1 cellular context compared by ENCODE assay signal in the genomic region with DNA sequence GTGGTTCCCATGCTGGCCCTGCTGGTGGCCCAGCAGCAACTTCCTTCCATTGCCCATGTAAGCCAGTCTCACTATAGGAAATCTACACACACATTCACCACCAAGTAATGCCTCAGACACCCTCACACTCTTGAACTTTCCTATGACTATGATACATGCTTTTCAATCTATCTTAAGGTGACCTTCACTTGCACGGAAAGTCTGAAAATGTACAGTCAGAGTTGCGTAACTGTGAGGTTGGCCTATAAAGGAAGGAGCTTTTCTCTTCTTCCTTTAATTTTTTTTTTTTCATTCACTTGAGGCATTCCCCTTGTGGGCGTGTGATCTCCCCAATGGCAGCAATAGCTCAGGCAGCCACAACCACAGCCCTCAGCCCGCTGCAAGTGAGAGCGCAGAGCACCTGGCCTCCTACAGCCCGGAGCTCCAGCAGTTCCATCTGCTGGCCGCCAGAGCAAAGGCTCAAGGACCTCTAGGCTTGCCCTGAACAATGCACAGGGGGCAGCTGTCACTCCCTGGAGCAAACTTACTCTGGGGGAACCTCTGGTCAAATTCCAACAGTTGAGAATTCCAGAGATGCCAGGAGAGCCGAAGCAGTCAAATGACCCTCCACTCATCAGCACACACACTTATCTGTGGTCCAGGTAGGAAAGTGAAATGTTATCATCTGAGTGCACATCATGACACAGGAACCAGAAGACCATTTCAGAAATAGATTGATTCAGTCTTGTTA.
TF ChIP-seq lines count a peak whose summit lies in the region.

No MANE protein-coding gene starts in this region.

TF ChIP-seq in K562, 482 proteins besides CTCF, POLR2A, EP300 and RAD21 (continued from another document):
- TF ChIP-seq, protein P1, sequence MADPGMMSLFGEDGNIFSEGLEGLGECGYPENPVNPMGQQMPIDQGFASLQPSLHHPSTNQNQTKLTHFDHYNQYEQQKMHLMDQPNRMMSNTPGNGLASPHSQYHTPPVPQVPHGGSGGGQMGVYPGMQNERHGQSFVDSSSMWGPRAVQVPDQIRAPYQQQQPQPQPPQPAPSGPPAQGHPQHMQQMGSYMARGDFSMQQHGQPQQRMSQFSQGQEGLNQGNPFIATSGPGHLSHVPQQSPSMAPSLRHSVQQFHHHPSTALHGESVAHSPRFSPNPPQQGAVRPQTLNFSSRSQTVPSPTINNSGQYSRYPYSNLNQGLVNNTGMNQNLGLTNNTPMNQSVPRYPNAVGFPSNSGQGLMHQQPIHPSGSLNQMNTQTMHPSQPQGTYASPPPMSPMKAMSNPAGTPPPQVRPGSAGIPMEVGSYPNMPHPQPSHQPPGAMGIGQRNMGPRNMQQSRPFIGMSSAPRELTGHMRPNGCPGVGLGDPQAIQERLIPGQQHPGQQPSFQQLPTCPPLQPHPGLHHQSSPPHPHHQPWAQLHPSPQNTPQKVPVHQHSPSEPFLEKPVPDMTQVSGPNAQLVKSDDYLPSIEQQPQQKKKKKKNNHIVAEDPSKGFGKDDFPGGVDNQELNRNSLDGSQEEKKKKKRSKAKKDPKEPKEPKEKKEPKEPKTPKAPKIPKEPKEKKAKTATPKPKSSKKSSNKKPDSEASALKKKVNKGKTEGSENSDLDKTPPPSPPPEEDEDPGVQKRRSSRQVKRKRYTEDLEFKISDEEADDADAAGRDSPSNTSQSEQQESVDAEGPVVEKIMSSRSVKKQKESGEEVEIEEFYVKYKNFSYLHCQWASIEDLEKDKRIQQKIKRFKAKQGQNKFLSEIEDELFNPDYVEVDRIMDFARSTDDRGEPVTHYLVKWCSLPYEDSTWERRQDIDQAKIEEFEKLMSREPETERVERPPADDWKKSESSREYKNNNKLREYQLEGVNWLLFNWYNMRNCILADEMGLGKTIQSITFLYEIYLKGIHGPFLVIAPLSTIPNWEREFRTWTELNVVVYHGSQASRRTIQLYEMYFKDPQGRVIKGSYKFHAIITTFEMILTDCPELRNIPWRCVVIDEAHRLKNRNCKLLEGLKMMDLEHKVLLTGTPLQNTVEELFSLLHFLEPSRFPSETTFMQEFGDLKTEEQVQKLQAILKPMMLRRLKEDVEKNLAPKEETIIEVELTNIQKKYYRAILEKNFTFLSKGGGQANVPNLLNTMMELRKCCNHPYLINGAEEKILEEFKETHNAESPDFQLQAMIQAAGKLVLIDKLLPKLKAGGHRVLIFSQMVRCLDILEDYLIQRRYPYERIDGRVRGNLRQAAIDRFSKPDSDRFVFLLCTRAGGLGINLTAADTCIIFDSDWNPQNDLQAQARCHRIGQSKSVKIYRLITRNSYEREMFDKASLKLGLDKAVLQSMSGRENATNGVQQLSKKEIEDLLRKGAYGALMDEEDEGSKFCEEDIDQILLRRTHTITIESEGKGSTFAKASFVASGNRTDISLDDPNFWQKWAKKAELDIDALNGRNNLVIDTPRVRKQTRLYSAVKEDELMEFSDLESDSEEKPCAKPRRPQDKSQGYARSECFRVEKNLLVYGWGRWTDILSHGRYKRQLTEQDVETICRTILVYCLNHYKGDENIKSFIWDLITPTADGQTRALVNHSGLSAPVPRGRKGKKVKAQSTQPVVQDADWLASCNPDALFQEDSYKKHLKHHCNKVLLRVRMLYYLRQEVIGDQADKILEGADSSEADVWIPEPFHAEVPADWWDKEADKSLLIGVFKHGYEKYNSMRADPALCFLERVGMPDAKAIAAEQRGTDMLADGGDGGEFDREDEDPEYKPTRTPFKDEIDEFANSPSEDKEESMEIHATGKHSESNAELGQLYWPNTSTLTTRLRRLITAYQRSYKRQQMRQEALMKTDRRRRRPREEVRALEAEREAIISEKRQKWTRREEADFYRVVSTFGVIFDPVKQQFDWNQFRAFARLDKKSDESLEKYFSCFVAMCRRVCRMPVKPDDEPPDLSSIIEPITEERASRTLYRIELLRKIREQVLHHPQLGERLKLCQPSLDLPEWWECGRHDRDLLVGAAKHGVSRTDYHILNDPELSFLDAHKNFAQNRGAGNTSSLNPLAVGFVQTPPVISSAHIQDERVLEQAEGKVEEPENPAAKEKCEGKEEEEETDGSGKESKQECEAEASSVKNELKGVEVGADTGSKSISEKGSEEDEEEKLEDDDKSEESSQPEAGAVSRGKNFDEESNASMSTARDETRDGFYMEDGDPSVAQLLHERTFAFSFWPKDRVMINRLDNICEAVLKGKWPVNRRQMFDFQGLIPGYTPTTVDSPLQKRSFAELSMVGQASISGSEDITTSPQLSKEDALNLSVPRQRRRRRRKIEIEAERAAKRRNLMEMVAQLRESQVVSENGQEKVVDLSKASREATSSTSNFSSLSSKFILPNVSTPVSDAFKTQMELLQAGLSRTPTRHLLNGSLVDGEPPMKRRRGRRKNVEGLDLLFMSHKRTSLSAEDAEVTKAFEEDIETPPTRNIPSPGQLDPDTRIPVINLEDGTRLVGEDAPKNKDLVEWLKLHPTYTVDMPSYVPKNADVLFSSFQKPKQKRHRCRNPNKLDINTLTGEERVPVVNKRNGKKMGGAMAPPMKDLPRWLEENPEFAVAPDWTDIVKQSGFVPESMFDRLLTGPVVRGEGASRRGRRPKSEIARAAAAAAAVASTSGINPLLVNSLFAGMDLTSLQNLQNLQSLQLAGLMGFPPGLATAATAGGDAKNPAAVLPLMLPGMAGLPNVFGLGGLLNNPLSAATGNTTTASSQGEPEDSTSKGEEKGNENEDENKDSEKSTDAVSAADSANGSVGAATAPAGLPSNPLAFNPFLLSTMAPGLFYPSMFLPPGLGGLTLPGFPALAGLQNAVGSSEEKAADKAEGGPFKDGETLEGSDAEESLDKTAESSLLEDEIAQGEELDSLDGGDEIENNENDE (IDR thresholded peaks at IDR 0.05; ENCODE audit: low read depth, low read length), result no peak
- TF ChIP-seq ATF1 (CRISPR knock-in tag; IDR thresholded peaks at IDR 0.05) (no peak), ATF1 (tag; IDR thresholded peaks at IDR 0.05) (no peak), MTF1 (CRISPR knock-in tag; IDR thresholded peaks at IDR 0.05; ENCODE audit: borderline replicate concordance) (no peak)
